ENCODE assay signal across 8 cellular contexts in the genomic region with DNA sequence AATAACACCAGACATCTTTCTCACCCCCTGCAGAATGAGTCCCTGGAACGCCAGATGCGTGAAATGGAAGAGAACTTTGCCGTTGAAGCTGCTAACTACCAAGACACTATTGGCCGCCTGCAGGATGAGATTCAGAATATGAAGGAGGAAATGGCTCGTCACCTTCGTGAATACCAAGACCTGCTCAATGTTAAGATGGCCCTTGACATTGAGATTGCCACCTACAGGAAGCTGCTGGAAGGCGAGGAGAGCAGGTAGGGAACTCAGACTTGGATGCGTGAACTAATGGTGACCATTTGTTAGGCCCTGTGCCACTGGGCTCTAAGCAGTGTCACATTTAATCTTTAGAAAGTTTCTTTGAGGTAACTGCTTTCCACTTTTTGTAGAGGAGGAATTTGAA. TPM values are rescaled to one million over a fixed set of nuclear protein-coding genes. Genes with fewer than 3 reads are reported as not detected.
DNase-seq lines count a peak whose midpoint lies in the region; ATAC-seq and TF ChIP-seq lines count a peak whose summit lies in the region.

No MANE protein-coding gene starts in this region.

- H3K4me3 Mint-ChIP-seq in activated naive CD4-positive, alpha-beta T cell treated with anti-CD3 and anti-CD28 coated beads, Interleukin-2, amount 10 ng/mL, durations not matched to agents 7 days and 5 days = peak overlapping the region; percentile 13
- H3K4me3 Mint-ChIP-seq in activated naive CD8-positive, alpha-beta T cell treated with anti-CD3 and anti-CD28 coated beads for 36 hours = peak overlapping the region; percentile 25
- H3K4me3 Mint-ChIP-seq in type B pancreatic cell = peak overlapping the region; percentile 28

- TF ChIP-seq CTCF in type B pancreatic cell (conservative IDR thresholded peaks at IDR 0.05) = peak; percentile 52

- no peak for DNase-seq in activated naive CD4-positive, alpha-beta T cell treated with anti-CD3 and anti-CD28 coated beads, Interleukin-2, amount 10 ng/mL, durations not matched to agents 7 days and 5 days
- no peak for DNase-seq in activated naive CD4-positive, alpha-beta T cell treated with anti-CD3 and anti-CD28 coated beads, Interleukin-2, amount 50 U/mL, for 16 hours
- DNase-seq in activated naive CD8-positive, alpha-beta T cell treated with anti-CD3 and anti-CD28 coated beads for 36 hours = no peak
- DNase-seq in kidney glomerular epithelial cell (lab: John Stamatoyannopoulos, UW) = peak; percentile 35
- no peak for DNase-seq in type B pancreatic cell (ENCODE audit: extremely low spot score, unreplicated experiment)
- DNase-seq in caudate nucleus (lab: John Stamatoyannopoulos, UW) = no peak

- H3K36me3 Mint-ChIP-seq in activated naive CD4-positive, alpha-beta T cell treated with anti-CD3 and anti-CD28 coated beads, Interleukin-2, amount 10 ng/mL, durations not matched to agents 7 days and 5 days = peaks cover 73% of the 10 kb centered on the region
- peaks cover 66% of the 10 kb centered on the region for H3K36me3 Mint-ChIP-seq in activated naive CD8-positive, alpha-beta T cell treated with anti-CD3 and anti-CD28 coated beads for 36 hours
- H3K36me3 Mint-ChIP-seq in type B pancreatic cell = peaks cover 44% of the 10 kb centered on the region

- H3K9me3 Mint-ChIP-seq in activated naive CD4-positive, alpha-beta T cell treated with anti-CD3 and anti-CD28 coated beads, Interleukin-2, amount 10 ng/mL, durations not matched to agents 7 days and 5 days = no peaks in the 10 kb centered on the region
- H3K9me3 Mint-ChIP-seq in activated naive CD8-positive, alpha-beta T cell treated with anti-CD3 and anti-CD28 coated beads for 36 hours = no peaks in the 10 kb centered on the region
- no peaks in the 10 kb centered on the region for H3K9me3 Mint-ChIP-seq in type B pancreatic cell

- no peak for ATAC-seq in GM18909 (IDR thresholded peaks at IDR 0.05; ENCODE audit: poor library complexity, unreplicated experiment)
- no peak for ATAC-seq in HG03025 (IDR thresholded peaks at IDR 0.05; ENCODE audit: low FRiP score, unreplicated experiment)

- H3K27ac ChIP-seq in caudate nucleus (ENCODE audit: low read depth, low read length) = no peak overlapping the region

- H3K27ac Mint-ChIP-seq in activated naive CD4-positive, alpha-beta T cell treated with anti-CD3 and anti-CD28 coated beads, Interleukin-2, amount 10 ng/mL, durations not matched to agents 7 days and 5 days = peak overlapping the region; percentile 42
- peak overlapping the region; percentile 71 for H3K27ac Mint-ChIP-seq in activated naive CD8-positive, alpha-beta T cell treated with anti-CD3 and anti-CD28 coated beads for 36 hours
- H3K27ac Mint-ChIP-seq in type B pancreatic cell = no peak overlapping the region

- peaks cover 3% of the 10 kb centered on the region for H3K27me3 Mint-ChIP-seq in activated naive CD4-positive, alpha-beta T cell treated with anti-CD3 and anti-CD28 coated beads, Interleukin-2, amount 10 ng/mL, durations not matched to agents 7 days and 5 days
- H3K27me3 Mint-ChIP-seq in activated naive CD8-positive, alpha-beta T cell treated with anti-CD3 and anti-CD28 coated beads for 36 hours = no peaks in the 10 kb centered on the region
- peaks cover 3% of the 10 kb centered on the region for H3K27me3 Mint-ChIP-seq in type B pancreatic cell

- CTCF ChIA-PET in activated naive CD4-positive, alpha-beta T cell treated with anti-CD3 and anti-CD28 coated beads, Interleukin-2, amount 10 ng/mL, durations not matched to agents 7 days and 5 days (lab: Charles Lee) = interaction anchor here (1.1 kb wide), 1 partner anchor 22 kb away, joined by 4 read pairs; no protein-coding TSS in a partner anchor

- H3K4me1 Mint-ChIP-seq in activated naive CD4-positive, alpha-beta T cell treated with anti-CD3 and anti-CD28 coated beads, Interleukin-2, amount 10 ng/mL, durations not matched to agents 7 days and 5 days = peaks cover 57% of the 10 kb centered on the region
- H3K4me1 Mint-ChIP-seq in activated naive CD8-positive, alpha-beta T cell treated with anti-CD3 and anti-CD28 coated beads for 36 hours = peaks cover 52% of the 10 kb centered on the region
- peaks cover 21% of the 10 kb centered on the region for H3K4me1 Mint-ChIP-seq in type B pancreatic cell (ENCODE audit: unreplicated experiment)

RNA-seq across cellular contexts. Expression of gene VIM, which starts 7.1 kb away (rescaled TPM):
- total RNA-seq in activated naive CD8-positive, alpha-beta T cell treated with anti-CD3 and anti-CD28 coated beads for 36 hours = 100 to 1,000 TPM; 657 TPM
- 102 and 2,500 TPM in 2 replicates for total RNA-seq in type B pancreatic cell (ENCODE audit: low replicate concordance)

RNA-seq across cellular contexts. Expression of gene TRDMT1, which starts 33.7 kb away (rescaled TPM):
- total RNA-seq in activated naive CD8-positive, alpha-beta T cell treated with anti-CD3 and anti-CD28 coated beads for 36 hours = 1 to 10 TPM; 9.5 to 9.6 TPM
- total RNA-seq in type B pancreatic cell (ENCODE audit: low replicate concordance) = 3.9 and 9.0 TPM in 2 replicates
